In the genomic region with DNA sequence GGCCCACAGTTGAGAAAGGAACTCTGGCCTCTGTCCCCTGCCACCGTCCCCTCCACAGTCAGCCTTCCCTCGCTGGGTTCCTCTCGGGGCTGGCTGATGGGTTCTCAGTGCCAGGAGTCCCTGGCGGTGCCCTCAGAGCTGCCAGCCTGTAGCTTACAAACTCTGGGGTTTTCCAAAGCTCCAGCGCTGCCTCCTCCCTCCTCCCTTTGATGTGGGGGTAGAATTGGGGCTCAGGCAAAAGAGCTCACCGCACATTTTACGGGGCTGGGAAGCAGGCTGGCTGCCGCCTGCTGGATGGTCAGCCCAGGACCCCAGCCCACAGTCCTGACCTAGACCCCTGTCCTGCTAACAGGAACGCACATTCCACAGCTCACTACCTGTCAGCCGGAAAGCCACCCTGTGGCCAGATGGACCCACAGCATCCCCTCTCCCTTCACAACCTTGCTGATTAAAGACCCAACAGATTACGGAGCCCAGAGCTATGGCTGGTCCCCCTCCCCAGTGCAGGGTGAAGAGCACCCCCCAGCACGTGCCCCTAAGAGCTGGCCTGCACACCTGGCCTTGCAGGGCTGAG, we compare ENCODE assay signal across 10 cellular contexts. TPM values are rescaled to one million over a fixed set of nuclear protein-coding genes. Genes with fewer than 3 reads are reported as not detected.
DNase-seq lines count a peak whose midpoint lies in the region; ATAC-seq and TF ChIP-seq lines count a peak whose summit lies in the region.
"Had no signal": no experiment of that assay in that cellular context is flagged by ENCODE, and none has a peak within 500 bp of the region (broad histone marks: within the 10 kb centered on the region; RNA-seq: fewer than 3 reads in every experiment).

No MANE protein-coding gene starts in this region.

- peak overlapping the region; percentile 66 for H3K27ac ChIP-seq in fibroblast of lung (ENCODE audit: insufficient read depth, low read length)
- no peak overlapping the region for H3K27ac ChIP-seq in neuronal stem cell (replicated peaks; ENCODE audit: low read length)

- no peak overlapping the region for H3K18ac ChIP-seq in neuronal stem cell (ENCODE audit: low read length)

- peaks cover 11% of the 10 kb centered on the region for H3K79me1 ChIP-seq in neuronal stem cell (ENCODE audit: low read depth, low read length)

- no peaks in the 10 kb centered on the region for H3K27me3 ChIP-seq in NT2/D1 (ENCODE audit: insufficient read depth, insufficient read length)
- H3K27me3 ChIP-seq in fibroblast of lung (ENCODE audit: control insufficient read depth, insufficient read depth, low read length) = no peaks in the 10 kb centered on the region
- no peaks in the 10 kb centered on the region for H3K27me3 ChIP-seq in neuronal stem cell (ENCODE audit: control insufficient read depth in 3 of 3, insufficient read depth in 3 of 3, low read depth in 1 of 3, low read length in 3 of 3)

- H2AFZ ChIP-seq in fibroblast of lung (ENCODE audit: low read length) (no peak overlapping the region), neuronal stem cell (ENCODE audit: low read length) (no peak overlapping the region)

- TF ChIP-seq CTCF in AG09309 (IDR thresholded peaks at IDR 0.05; ENCODE audit: control insufficient read depth, insufficient read depth, low read depth, low read length, missing control alignments) (peak; percentile 7), fibroblast of lung (conservative IDR thresholded peaks at IDR 0.05 in 1 of 2, IDR thresholded peaks at IDR 0.05 in 1 of 2; ENCODE audit: low read depth in 1 of 2, low read length in 2 of 2) (peak in 1 of 2 donors; percentile 13)

- H3K4me2 ChIP-seq in fibroblast of lung (ENCODE audit: extremely low read depth, insufficient read depth, low read length) (no peak overlapping the region), neuronal stem cell (ENCODE audit: insufficient read depth, low read length, poor library complexity, severe bottlenecking) (no peak overlapping the region)

- no peak overlapping the region for H4K8ac ChIP-seq in neuronal stem cell (ENCODE audit: low read depth, low read length)

- no peak overlapping the region for H2BK12ac ChIP-seq in neuronal stem cell (ENCODE audit: low read length)

- peaks cover 60% of the 10 kb centered on the region for H3K4me1 ChIP-seq in NT2/D1 (ENCODE audit: insufficient read depth, insufficient read length)
- peaks cover 48% of the 10 kb centered on the region for H3K4me1 ChIP-seq in fibroblast of lung (ENCODE audit: control insufficient read depth, extremely low read depth, insufficient read depth, low read length)
- H3K4me1 ChIP-seq in neuronal stem cell (ENCODE audit: control insufficient read depth in 2 of 2, insufficient read depth in 1 of 2, low read depth in 1 of 2, low read length in 2 of 2) = peaks cover 37 to 47% of the 10 kb centered on the region in 2 donors

- no peak overlapping the region for H4K91ac ChIP-seq in neuronal stem cell (ENCODE audit: low read depth, low read length, poor library complexity)

- no CpG with 5 or more reads among the region's 12 CpGs for WGBS in neuronal stem cell (ENCODE audit: extremely low coverage in 2 of 2, insufficient read length in 2 of 2, insufficient replicate concordance in 1 of 2), 2 donors

- H3K9me3 ChIP-seq in NT2/D1 (ENCODE audit: insufficient read depth, low read length) (no peaks in the 10 kb centered on the region), fibroblast of lung (ENCODE audit: control insufficient read depth, insufficient read depth, low read depth, low read length) (no peaks in the 10 kb centered on the region), neuronal stem cell (replicated peaks in 1 of 2; ENCODE audit: control insufficient read depth in 2 of 2, insufficient read depth in 1 of 2, low read depth in 1 of 2, low read length in 2 of 2) (no peaks in the 10 kb centered on the region)

- ATAC-seq in GM21390 (IDR thresholded peaks at IDR 0.05; ENCODE audit: unreplicated experiment) = no peak
- ATAC-seq in HG03457 (IDR thresholded peaks at IDR 0.05; ENCODE audit: unreplicated experiment) = no peak
- no peak for ATAC-seq in GM21367 (IDR thresholded peaks at IDR 0.05; ENCODE audit: unreplicated experiment)

- H3K4me3 ChIP-seq in AG09309 (ENCODE audit: control insufficient read depth, low read depth, low read length) (no peak overlapping the region), NT2/D1 (ENCODE audit: insufficient read length, low read depth) (no peak overlapping the region), fibroblast of lung (replicated peaks in 1 of 4; ENCODE audit: control extremely low read depth in 1 of 4, insufficient read depth in 1 of 4, low read depth in 3 of 4, low read length in 4 of 4) (peak overlapping the region in 1 of 4 experiments; percentile 10), neuronal stem cell (ENCODE audit: low read length in 2 of 2) (peak overlapping the region in 1 of 2 donors; percentile 22)

- H2BK15ac ChIP-seq in neuronal stem cell (ENCODE audit: low read length) = no peak overlapping the region

- H2BK5ac ChIP-seq in neuronal stem cell (ENCODE audit: low read length) = peak overlapping the region; percentile 88

- H4K20me1 ChIP-seq in fibroblast of lung (ENCODE audit: control insufficient read depth, extremely low read depth, insufficient read depth, low read length) = no peaks in the 10 kb centered on the region

- H2AK5ac ChIP-seq in neuronal stem cell (ENCODE audit: low read depth, low read length) = no peak overlapping the region

- H3K14ac ChIP-seq in neuronal stem cell (ENCODE audit: low read length) = no peak overlapping the region

- no peak overlapping the region for H3K4ac ChIP-seq in neuronal stem cell (ENCODE audit: low read length)

- DNase-seq in AG09309 (ENCODE audit: low read depth) (no peak), NT2/D1 (ENCODE audit: low read depth, low spot score) (no peak), fibroblast of lung (ENCODE audit: low read depth in 2 of 2) (no peak), neuronal stem cell (ENCODE audit: low spot score) (no peak), LoVo (ENCODE audit: low spot score) (no peak)
- DNase-seq: activated CD4-positive, alpha-beta T cell treated with anti-CD3 and anti-CD28 coated beads, Interleukin-2, amount 50 U/mL, for 1 hour; NCI-H187 treated with DMSO at 0.1 percent for 48 hours had no signal

- H3K79me2 ChIP-seq in fibroblast of lung (ENCODE audit: control insufficient read depth, insufficient read depth, low read length) = peaks cover 89% of the 10 kb centered on the region

- H3K9ac ChIP-seq in NT2/D1 (ENCODE audit: insufficient read length, low read depth) (peak overlapping the region; percentile 57), fibroblast of lung (ENCODE audit: insufficient read depth, low read length) (no peak overlapping the region), neuronal stem cell (ENCODE audit: low read depth, low read length, poor library complexity) (no peak overlapping the region)

- H3K36me3 ChIP-seq in NT2/D1 (ENCODE audit: insufficient read depth, insufficient read length, low read length) (peaks cover 48% of the 10 kb centered on the region), fibroblast of lung (ENCODE audit: control insufficient read depth, insufficient read depth, low read length) (peaks cover 38% of the 10 kb centered on the region), neuronal stem cell (replicated peaks in 1 of 2; ENCODE audit: control insufficient read depth in 2 of 2, insufficient read depth in 2 of 2, low read length in 2 of 2) (peaks cover 0 to 12% of the 10 kb centered on the region in 2 donors)

- no peak overlapping the region for H3K23ac ChIP-seq in neuronal stem cell (ENCODE audit: low read depth, low read length, poor library complexity)

- H2BK120ac ChIP-seq in neuronal stem cell (ENCODE audit: low read depth, low read length) = no peak overlapping the region

RNA-seq across cellular contexts. Expression of a gene that starts 6.0 kb away (rescaled TPM):
- 57.0 and 79.4 TPM in 2 replicates for total RNA-seq in fibroblast of lung
- polyA plus RNA-seq in fibroblast of lung = 30.6 and 61.9 TPM in 2 replicates
- polyA plus RNA-seq in fibroblast of lung (2012) = 85.6 and 136 TPM in 2 replicates
- 42.0 and 88.8 TPM in 2 replicates for polyA minus RNA-seq in fibroblast of lung (ENCODE audit: low replicate concordance)
- polyA plus RNA-seq in neuronal stem cell (2013, experiment 1 of 2) = 7.8 TPM
- 7.6 TPM for polyA plus RNA-seq in neuronal stem cell (2013, experiment 2 of 2)

RNA-seq across cellular contexts. Expression of a gene that starts 26.5 kb away (rescaled TPM):
- 24.4 and 34.3 TPM in 2 replicates for total RNA-seq in fibroblast of lung
- 14.8 and 19.9 TPM in 2 replicates for polyA plus RNA-seq in fibroblast of lung
- polyA plus RNA-seq in fibroblast of lung (2012) = 28.6 and 37.1 TPM in 2 replicates
- 9.2 and 9.5 TPM in 2 replicates for polyA minus RNA-seq in fibroblast of lung (ENCODE audit: low replicate concordance)
- 76.9 TPM for polyA plus RNA-seq in neuronal stem cell (2013, experiment 1 of 2)
- polyA plus RNA-seq in neuronal stem cell (2013, experiment 2 of 2) = 74.7 TPM

RNA-seq across cellular contexts. Expression of a gene that starts 38.7 kb away (rescaled TPM):
- total RNA-seq in fibroblast of lung = 5.4 and 11.1 TPM in 2 replicates
- polyA plus RNA-seq in fibroblast of lung = 5.6 and 6.1 TPM in 2 replicates
- 7.2 and 8.6 TPM in 2 replicates for polyA plus RNA-seq in fibroblast of lung (2012)
- polyA minus RNA-seq in fibroblast of lung (ENCODE audit: low replicate concordance) = 16.1 and 18.2 TPM in 2 replicates
- polyA plus RNA-seq in neuronal stem cell (2013, experiment 1 of 2) = 8.9 TPM
- polyA plus RNA-seq in neuronal stem cell (2013, experiment 2 of 2) = 10.3 TPM

RNA-seq across cellular contexts. Expression of a gene that starts 48.0 kb away (rescaled TPM):
- total RNA-seq in fibroblast of lung = 59.8 and 66.1 TPM in 2 replicates
- 27.8 and 39.8 TPM in 2 replicates for polyA plus RNA-seq in fibroblast of lung
- polyA plus RNA-seq in fibroblast of lung (2012) = 22.3 and 32.2 TPM in 2 replicates
- polyA minus RNA-seq in fibroblast of lung (ENCODE audit: low replicate concordance) = 30.6 and 36.4 TPM in 2 replicates
- polyA plus RNA-seq in neuronal stem cell (2013, experiment 1 of 2) = 34.6 TPM
- polyA plus RNA-seq in neuronal stem cell (2013, experiment 2 of 2) = 34.4 TPM
